In genomic region chr19:38854961-38855360, GRCh38 we compare ENCODE assay signal across 7 cellular contexts. TPM values are rescaled to one million over a fixed set of nuclear protein-coding genes. Genes with fewer than 3 reads are reported as not detected.
A peak's percentile ranks its signal among the peaks of the same experiment; 100 is the strongest.
DNase-seq lines count a peak whose midpoint lies in the region; ATAC-seq and TF ChIP-seq lines count a peak whose summit lies in the region.
"Not testable (repeated sequence)": the region's sequence is repeated elsewhere in the genome, so short reads cannot be mapped to it uniquely, and the experiment has no call there.
"Had no signal": no experiment of that assay in that cellular context is flagged by ENCODE, and none has a peak within 500 bp of the region (broad histone marks: within the 10 kb centered on the region; RNA-seq: fewer than 3 reads in every experiment).

No MANE protein-coding gene starts in this region.

- not testable (repeated sequence) for H3K27ac Mint-ChIP-seq in CD4-positive, alpha-beta T cell; activated CD4-positive, alpha-beta T cell treated with anti-CD3 and anti-CD28 coated beads, Interleukin-2, amount 10 ng/mL, durations not matched to agents 24 days and 14 days
- peak overlapping the region; percentile 84 for H3K27ac Mint-ChIP-seq in activated naive CD4-positive, alpha-beta T cell treated with anti-CD3 and anti-CD28 coated beads, Interleukin-2, amount 50 U/mL, for 24 hours
- peak overlapping the region in 1 of 3 experiments; percentile 62 for H3K27ac Mint-ChIP-seq in nephron

- CTCF ChIA-PET in CD4-positive, alpha-beta T cell (lab: Charles Lee) = not testable (repeated sequence)

- POLR2A ChIA-PET in CD4-positive, alpha-beta T cell (lab: Charles Lee) = not testable (repeated sequence)

- H3K27me3 Mint-ChIP-seq in CD4-positive, alpha-beta T cell; activated CD4-positive, alpha-beta T cell treated with anti-CD3 and anti-CD28 coated beads, Interleukin-2, amount 10 ng/mL, durations not matched to agents 24 days and 14 days; activated naive CD4-positive, alpha-beta T cell treated with anti-CD3 and anti-CD28 coated beads, Interleukin-2, amount 50 U/mL, for 24 hours; nephron (ENCODE audit: low read depth): not testable (repeated sequence)

- peaks cover 34% of the 10 kb centered on the region for H3K4me1 Mint-ChIP-seq in CD4-positive, alpha-beta T cell (ENCODE audit: low read depth)
- peaks cover 31% of the 10 kb centered on the region for H3K4me1 Mint-ChIP-seq in activated CD4-positive, alpha-beta T cell treated with anti-CD3 and anti-CD28 coated beads, Interleukin-2, amount 10 ng/mL, durations not matched to agents 24 days and 14 days
- peaks cover 39% of the 10 kb centered on the region for H3K4me1 Mint-ChIP-seq in activated naive CD4-positive, alpha-beta T cell treated with anti-CD3 and anti-CD28 coated beads, Interleukin-2, amount 50 U/mL, for 24 hours
- peaks cover 22% of the 10 kb centered on the region for H3K4me1 Mint-ChIP-seq in nephron

- H3K36me3 Mint-ChIP-seq in CD4-positive, alpha-beta T cell (ENCODE audit: low read depth) = peaks cover 23% of the 10 kb centered on the region
- H3K36me3 Mint-ChIP-seq in activated CD4-positive, alpha-beta T cell treated with anti-CD3 and anti-CD28 coated beads, Interleukin-2, amount 10 ng/mL, durations not matched to agents 24 days and 14 days (ENCODE audit: low read depth); activated naive CD4-positive, alpha-beta T cell treated with anti-CD3 and anti-CD28 coated beads, Interleukin-2, amount 50 U/mL, for 24 hours; nephron (ENCODE audit: low read depth): not testable (repeated sequence)

- not testable (repeated sequence) for H3K9me3 Mint-ChIP-seq in CD4-positive, alpha-beta T cell; activated CD4-positive, alpha-beta T cell treated with anti-CD3 and anti-CD28 coated beads, Interleukin-2, amount 10 ng/mL, durations not matched to agents 24 days and 14 days; activated naive CD4-positive, alpha-beta T cell treated with anti-CD3 and anti-CD28 coated beads, Interleukin-2, amount 50 U/mL, for 24 hours; nephron

- not testable (repeated sequence) for H3K9me3 ChIP-seq in CD4-positive, alpha-beta T cell (ENCODE audit: control insufficient read depth, low read length)

- H3K4me3 Mint-ChIP-seq in CD4-positive, alpha-beta T cell = peak overlapping the region; percentile 48
- H3K4me3 Mint-ChIP-seq in activated CD4-positive, alpha-beta T cell treated with anti-CD3 and anti-CD28 coated beads, Interleukin-2, amount 10 ng/mL, durations not matched to agents 24 days and 14 days = peak overlapping the region; percentile 30
- not testable (repeated sequence) for H3K4me3 Mint-ChIP-seq in activated naive CD4-positive, alpha-beta T cell treated with anti-CD3 and anti-CD28 coated beads, Interleukin-2, amount 50 U/mL, for 24 hours
- peak overlapping the region; percentile 49 to 67 (median 65) for H3K4me3 Mint-ChIP-seq in nephron

- H3K27ac ChIP-seq in CD4-positive, alpha-beta T cell (ENCODE audit: low read depth, low read length) = not testable (repeated sequence)

- not testable (repeated sequence) for DNase-seq in CD4-positive, alpha-beta T cell; activated CD4-positive, alpha-beta T cell treated with anti-CD3 and anti-CD28 coated beads, Interleukin-2, amount 10 ng/mL, durations not matched to agents 24 days and 14 days
- DNase-seq in NCI-H524 (lab: John Stamatoyannopoulos, UW) (peak; percentile 40 to 76), NCI-H82 treated with DMSO at 0.1 percent for 48 hours (lab: John Stamatoyannopoulos, UW; ENCODE audit: unreplicated experiment) (peak; percentile 16)

- not testable (repeated sequence) for ATAC-seq in CD4-positive, alpha-beta T cell (ENCODE audit: poor library complexity)

- intact Hi-C loops in CD4-positive, alpha-beta T cell (cut with DNase I, micrococcal nuclease); activated CD4-positive, alpha-beta T cell treated with anti-CD3 and anti-CD28 coated beads, Interleukin-2, amount 10 ng/mL, durations not matched to agents 24 days and 14 days (cut with micrococcal nuclease): not testable (repeated sequence)

- TF ChIP-seq CTCF in CD4-positive, alpha-beta T cell (IDR thresholded peaks at IDR 0.05); nephron (IDR thresholded peaks at IDR 0.05; ENCODE audit: unreplicated experiment in 3 of 3): not testable (repeated sequence)

- H3K27me3 ChIP-seq in CD4-positive, alpha-beta T cell (ENCODE audit: control insufficient read depth, insufficient read depth, low read length) = not testable (repeated sequence)

RNA-seq across cellular contexts. Expression of gene HNRNPL, which starts 5.2 kb away (rescaled TPM):
- total RNA-seq in CD4-positive, alpha-beta T cell = 100 to 1,000 TPM; 535 to 565 TPM
- 686 and 695 TPM in 2 replicates for total RNA-seq in activated CD4-positive, alpha-beta T cell treated with anti-CD3 and anti-CD28 coated beads, Interleukin-2, amount 10 ng/mL, durations not matched to agents 24 days and 14 days

RNA-seq across cellular contexts. Expression of gene RINL, which starts 23.1 kb away (rescaled TPM):
- 10 to 100 TPM; 19.5 to 21.3 TPM for total RNA-seq in CD4-positive, alpha-beta T cell
- total RNA-seq in activated CD4-positive, alpha-beta T cell treated with anti-CD3 and anti-CD28 coated beads, Interleukin-2, amount 10 ng/mL, durations not matched to agents 24 days and 14 days = 62.7 and 68.9 TPM in 2 replicates

RNA-seq across cellular contexts. Expression of gene ECH1, which starts 23.4 kb away (rescaled TPM):
- total RNA-seq in CD4-positive, alpha-beta T cell = 10 to 100 TPM; 32.6 to 35.3 TPM
- total RNA-seq in activated CD4-positive, alpha-beta T cell treated with anti-CD3 and anti-CD28 coated beads, Interleukin-2, amount 10 ng/mL, durations not matched to agents 24 days and 14 days = 129 and 130 TPM in 2 replicates

RNA-seq across cellular contexts. Expression of gene LGALS4, which starts 42.2 kb away (rescaled TPM):
- 1 to 10 TPM; 2.3 to 3.1 TPM for total RNA-seq in CD4-positive, alpha-beta T cell
- total RNA-seq in activated CD4-positive, alpha-beta T cell treated with anti-CD3 and anti-CD28 coated beads, Interleukin-2, amount 10 ng/mL, durations not matched to agents 24 days and 14 days = 1.3 and 1.7 TPM in 2 replicates
- total RNA-seq: IMR-90 had no signal

RNA-seq across cellular contexts. Expression of gene SIRT2, which starts 44.5 kb away (rescaled TPM):
- total RNA-seq in CD4-positive, alpha-beta T cell = 10 to 100 TPM; 60.8 to 67.8 TPM
- total RNA-seq in activated CD4-positive, alpha-beta T cell treated with anti-CD3 and anti-CD28 coated beads, Interleukin-2, amount 10 ng/mL, durations not matched to agents 24 days and 14 days = 23.6 and 30.1 TPM in 2 replicates
